In genomic region chr17:40366076-40366860, GRCh38 we compare ENCODE assay signal across 25 cellular contexts. TPM values are rescaled to one million over a fixed set of nuclear protein-coding genes. Genes with fewer than 3 reads are reported as not detected.
"Had no signal": no experiment of that assay in that cellular context is flagged by ENCODE, and none has a peak within 500 bp of the region (broad histone marks: within the 10 kb centered on the region; RNA-seq: fewer than 3 reads in every experiment).

No MANE protein-coding gene starts in this region.

- H3K27ac ChIP-seq: body of pancreas, cardiac muscle cell, left lung, ovary, psoas muscle, right atrium auricular region, tibial artery, uterus, VCaP had no signal

- H3K9me3 Mint-ChIP-seq: activated naive CD4-positive, alpha-beta T cell treated with anti-CD3 and anti-CD28 coated beads, Interleukin-2, amount 50 U/mL, for 24 hours; dendritic cell treated with granulocyte-macrophage colony-stimulating factor and Interleukin-4, amounts not matched to agents 40 ng/mL and 50 ng/mL, for 4 days; naive B cell; stimulated activated naive CD8-positive, alpha-beta T cell treated with anti-CD3 and anti-CD28 coated beads, Interleukin-15, Interleukin-2, amounts not matched to agents 100 ng/mL and 50 ng/mL, for 24 hours had no signal

- H3K4me1 ChIP-seq: uterus had no signal

- H3K4me3 Mint-ChIP-seq: activated CD8-positive, alpha-beta T cell treated with anti-CD3 and anti-CD28 coated beads, Interleukin-2, amount 10 ng/mL, durations not matched to agents 7 days and 5 days; activated naive CD4-positive, alpha-beta T cell treated with anti-CD3 and anti-CD28 coated beads, Interleukin-2, amount 50 U/mL, for 24 hours; dendritic cell treated with granulocyte-macrophage colony-stimulating factor and Interleukin-4, amounts not matched to agents 40 ng/mL and 50 ng/mL, for 4 days; stimulated activated naive CD8-positive, alpha-beta T cell treated with anti-CD3 and anti-CD28 coated beads, Interleukin-15, Interleukin-2, amounts not matched to agents 100 ng/mL and 50 ng/mL, for 24 hours had no signal

- ATAC-seq: activated CD8-positive, alpha-beta T cell treated with anti-CD3 and anti-CD28 coated beads, Interleukin-2, amount 10 ng/mL, durations not matched to agents 7 days and 5 days; body of pancreas; left lung; psoas muscle had no signal

- H3K4me3 ChIP-seq: body of pancreas, cardiac muscle cell, left lung, lung, ovary, psoas muscle, right atrium auricular region, tibial artery, uterus had no signal

- H3K9me3 ChIP-seq: body of pancreas, left lung, ovary, psoas muscle, right atrium auricular region, tibial artery, uterus had no signal

- H3K36me3 ChIP-seq: cardiac muscle cell, left lung, ovary, right atrium auricular region, tibial artery, uterus had no signal

- H3K36me3 Mint-ChIP-seq: activated naive CD4-positive, alpha-beta T cell treated with anti-CD3 and anti-CD28 coated beads, Interleukin-2, amount 50 U/mL, for 24 hours; naive B cell had no signal

- H3K27me3 ChIP-seq: body of pancreas, ovary, right atrium auricular region, uterus had no signal

- H3K27ac Mint-ChIP-seq: activated CD8-positive, alpha-beta T cell treated with anti-CD3 and anti-CD28 coated beads, Interleukin-2, amount 10 ng/mL, durations not matched to agents 7 days and 5 days; activated naive CD4-positive, alpha-beta T cell treated with anti-CD3 and anti-CD28 coated beads, Interleukin-2, amount 50 U/mL, for 24 hours; dendritic cell treated with granulocyte-macrophage colony-stimulating factor and Interleukin-4, amounts not matched to agents 40 ng/mL and 50 ng/mL, for 4 days; naive B cell; stimulated activated naive CD8-positive, alpha-beta T cell treated with anti-CD3 and anti-CD28 coated beads, Interleukin-15, Interleukin-2, amounts not matched to agents 100 ng/mL and 50 ng/mL, for 24 hours had no signal

- DNase-seq: activated CD4-positive, alpha-beta T cell treated with anti-CD3 and anti-CD28 coated beads for 1 hour; activated CD4-positive, alpha-beta T cell treated with anti-CD3 and anti-CD28 coated beads, Interleukin-2, amount 50 U/mL, for 1 hour; activated CD8-positive, alpha-beta T cell treated with anti-CD3 and anti-CD28 coated beads, Interleukin-2, amount 10 ng/mL, durations not matched to agents 7 days and 5 days; activated gamma-delta T cell treated with Interleukin-2 at 50 U/mL for 16 hours; anterior cingulate cortex; body of pancreas; effector CD4-positive, alpha-beta T cell; foreskin melanocyte; left lung; naive B cell; ovary; psoas muscle; stimulated activated CD4-positive, alpha-beta T cell treated with anti-CD3 and anti-CD28 coated beads, Interleukin-12 subunit alpha, Interleukin-12 subunit beta, amount 100 ng/mL, for 4 hours; stimulated activated CD4-positive, alpha-beta T cell treated with anti-CD3 and anti-CD28 coated beads, Interleukin-4, amount 100 ng/mL, for 4 hours; uterus had no signal

RNA-seq across cellular contexts. Expression of gene GJD3, which starts 1.7 kb away (rescaled TPM):
- total RNA-seq: kidney epithelial cell; T-helper 2 cell treated with Interferon-gamma antibody and Interleukin-4, amounts not matched to agents 100 ng/mL and 5 ng/mL, for 36 hours had no signal
